Comparison of ENCODE assay signal across 1 cellular context in the genomic region with DNA sequence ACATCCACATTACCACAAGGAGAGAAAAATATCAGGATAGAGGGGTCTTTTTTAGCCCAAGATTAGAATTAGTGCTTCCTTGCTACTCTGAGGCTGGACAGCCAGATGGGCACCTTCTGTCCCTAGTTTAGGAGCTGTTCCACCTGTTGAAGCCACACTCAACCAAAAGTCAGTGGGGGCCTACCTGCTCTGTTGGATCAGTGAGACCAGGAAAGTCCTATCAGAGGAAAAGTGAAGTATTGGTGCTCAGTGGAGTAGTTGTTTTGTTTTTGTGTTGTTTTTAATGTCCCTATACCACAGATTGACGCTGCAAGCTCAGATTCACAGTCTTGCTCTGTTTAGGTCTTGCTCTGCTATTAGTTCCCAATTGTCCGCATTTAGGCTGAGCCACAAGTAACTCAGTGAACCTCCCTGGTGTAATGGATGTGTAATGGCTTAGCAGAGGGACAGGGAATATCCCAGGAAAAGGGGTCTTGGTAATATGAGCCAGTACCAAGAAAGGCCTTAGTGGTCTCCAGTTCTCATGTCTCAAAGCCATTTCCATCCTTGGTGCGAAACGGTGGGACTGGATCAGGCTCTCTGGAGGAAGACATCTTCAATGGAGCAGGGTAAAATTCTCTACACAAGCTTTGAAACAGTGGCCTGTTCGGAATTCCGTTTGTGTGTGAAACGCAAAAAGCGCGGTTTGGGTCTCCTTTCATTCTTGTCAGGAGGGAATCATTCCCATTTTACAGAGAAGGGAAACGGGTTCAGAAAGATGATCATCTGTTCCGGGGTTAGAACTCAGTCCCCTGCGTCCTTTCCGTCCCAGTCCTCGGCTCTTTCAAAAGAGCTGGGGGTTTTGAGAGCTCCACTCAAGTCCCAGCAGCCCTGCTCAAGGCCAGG.
TF ChIP-seq lines count a peak whose summit lies in the region.

No MANE protein-coding gene starts in this region.

TF ChIP-seq in HepG2, 621 proteins besides CTCF, POLR2A, EP300 and RAD21 (continued from another document):
- TF ChIP-seq ZUFSP (CRISPR knock-in tag; IDR thresholded peaks at IDR 0.05; ENCODE audit: borderline replicate concordance) (no peak), FLYWCH1 (CRISPR knock-in tag; IDR thresholded peaks at IDR 0.05) (peak; percentile 72; the same call in 1 of the 2 replicates), TP53 (CRISPR knock-in tag; conservative IDR thresholded peaks at IDR 0.05) (no peak), ZNF282 (IDR thresholded peaks at IDR 0.05; ENCODE audit: partially characterized antibody) (no peak), ZSCAN21 (CRISPR knock-in tag; IDR thresholded peaks at IDR 0.05; ENCODE audit: borderline replicate concordance) (peak; percentile 65; the same call in 1 of the 2 replicates), DMAP1 (CRISPR knock-in tag; IDR thresholded peaks at IDR 0.05) (no peak), THAP7 (CRISPR knock-in tag; IDR thresholded peaks at IDR 0.05) (0 out of 2 replicates have a peak, but pooled peaks have one; percentile 34), RBM22 (optimal IDR thresholded peaks at IDR 0.05; ENCODE audit: low read length) (peak; percentile 98), ZNF772 (CRISPR knock-in tag; IDR thresholded peaks at IDR 0.05) (0 out of 2 replicates have a peak, but pooled peaks have one; percentile 0), GTF3A (CRISPR knock-in tag; conservative IDR thresholded peaks at IDR 0.05) (0 out of 2 replicates have a peak, but pooled peaks have one; percentile 9)
- TF ChIP-seq, protein P1, sequence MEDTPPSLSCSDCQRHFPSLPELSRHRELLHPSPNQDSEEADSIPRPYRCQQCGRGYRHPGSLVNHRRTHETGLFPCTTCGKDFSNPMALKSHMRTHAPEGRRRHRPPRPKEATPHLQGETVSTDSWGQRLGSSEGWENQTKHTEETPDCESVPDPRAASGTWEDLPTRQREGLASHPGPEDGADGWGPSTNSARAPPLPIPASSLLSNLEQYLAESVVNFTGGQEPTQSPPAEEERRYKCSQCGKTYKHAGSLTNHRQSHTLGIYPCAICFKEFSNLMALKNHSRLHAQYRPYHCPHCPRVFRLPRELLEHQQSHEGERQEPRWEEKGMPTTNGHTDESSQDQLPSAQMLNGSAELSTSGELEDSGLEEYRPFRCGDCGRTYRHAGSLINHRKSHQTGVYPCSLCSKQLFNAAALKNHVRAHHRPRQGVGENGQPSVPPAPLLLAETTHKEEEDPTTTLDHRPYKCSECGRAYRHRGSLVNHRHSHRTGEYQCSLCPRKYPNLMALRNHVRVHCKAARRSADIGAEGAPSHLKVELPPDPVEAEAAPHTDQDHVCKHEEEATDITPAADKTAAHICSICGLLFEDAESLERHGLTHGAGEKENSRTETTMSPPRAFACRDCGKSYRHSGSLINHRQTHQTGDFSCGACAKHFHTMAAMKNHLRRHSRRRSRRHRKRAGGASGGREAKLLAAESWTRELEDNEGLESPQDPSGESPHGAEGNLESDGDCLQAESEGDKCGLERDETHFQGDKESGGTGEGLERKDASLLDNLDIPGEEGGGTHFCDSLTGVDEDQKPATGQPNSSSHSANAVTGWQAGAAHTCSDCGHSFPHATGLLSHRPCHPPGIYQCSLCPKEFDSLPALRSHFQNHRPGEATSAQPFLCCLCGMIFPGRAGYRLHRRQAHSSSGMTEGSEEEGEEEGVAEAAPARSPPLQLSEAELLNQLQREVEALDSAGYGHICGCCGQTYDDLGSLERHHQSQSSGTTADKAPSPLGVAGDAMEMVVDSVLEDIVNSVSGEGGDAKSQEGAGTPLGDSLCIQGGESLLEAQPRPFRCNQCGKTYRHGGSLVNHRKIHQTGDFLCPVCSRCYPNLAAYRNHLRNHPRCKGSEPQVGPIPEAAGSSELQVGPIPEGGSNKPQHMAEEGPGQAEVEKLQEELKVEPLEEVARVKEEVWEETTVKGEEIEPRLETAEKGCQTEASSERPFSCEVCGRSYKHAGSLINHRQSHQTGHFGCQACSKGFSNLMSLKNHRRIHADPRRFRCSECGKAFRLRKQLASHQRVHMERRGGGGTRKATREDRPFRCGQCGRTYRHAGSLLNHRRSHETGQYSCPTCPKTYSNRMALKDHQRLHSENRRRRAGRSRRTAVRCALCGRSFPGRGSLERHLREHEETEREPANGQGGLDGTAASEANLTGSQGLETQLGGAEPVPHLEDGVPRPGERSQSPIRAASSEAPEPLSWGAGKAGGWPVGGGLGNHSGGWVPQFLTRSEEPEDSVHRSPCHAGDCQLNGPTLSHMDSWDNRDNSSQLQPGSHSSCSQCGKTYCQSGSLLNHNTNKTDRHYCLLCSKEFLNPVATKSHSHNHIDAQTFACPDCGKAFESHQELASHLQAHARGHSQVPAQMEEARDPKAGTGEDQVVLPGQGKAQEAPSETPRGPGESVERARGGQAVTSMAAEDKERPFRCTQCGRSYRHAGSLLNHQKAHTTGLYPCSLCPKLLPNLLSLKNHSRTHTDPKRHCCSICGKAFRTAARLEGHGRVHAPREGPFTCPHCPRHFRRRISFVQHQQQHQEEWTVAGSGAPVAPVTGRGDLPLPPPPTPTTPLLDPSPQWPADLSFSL (CRISPR knock-in tag; IDR thresholded peaks at IDR 0.05): no peak
- TF ChIP-seq, protein P2, sequence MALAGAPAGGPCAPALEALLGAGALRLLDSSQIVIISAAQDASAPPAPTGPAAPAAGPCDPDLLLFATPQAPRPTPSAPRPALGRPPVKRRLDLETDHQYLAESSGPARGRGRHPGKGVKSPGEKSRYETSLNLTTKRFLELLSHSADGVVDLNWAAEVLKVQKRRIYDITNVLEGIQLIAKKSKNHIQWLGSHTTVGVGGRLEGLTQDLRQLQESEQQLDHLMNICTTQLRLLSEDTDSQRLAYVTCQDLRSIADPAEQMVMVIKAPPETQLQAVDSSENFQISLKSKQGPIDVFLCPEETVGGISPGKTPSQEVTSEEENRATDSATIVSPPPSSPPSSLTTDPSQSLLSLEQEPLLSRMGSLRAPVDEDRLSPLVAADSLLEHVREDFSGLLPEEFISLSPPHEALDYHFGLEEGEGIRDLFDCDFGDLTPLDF (CRISPR knock-in tag; IDR thresholded peaks at IDR 0.05): no peak
